Comparison of ENCODE assay signal across 19 cellular contexts in the genomic region with DNA sequence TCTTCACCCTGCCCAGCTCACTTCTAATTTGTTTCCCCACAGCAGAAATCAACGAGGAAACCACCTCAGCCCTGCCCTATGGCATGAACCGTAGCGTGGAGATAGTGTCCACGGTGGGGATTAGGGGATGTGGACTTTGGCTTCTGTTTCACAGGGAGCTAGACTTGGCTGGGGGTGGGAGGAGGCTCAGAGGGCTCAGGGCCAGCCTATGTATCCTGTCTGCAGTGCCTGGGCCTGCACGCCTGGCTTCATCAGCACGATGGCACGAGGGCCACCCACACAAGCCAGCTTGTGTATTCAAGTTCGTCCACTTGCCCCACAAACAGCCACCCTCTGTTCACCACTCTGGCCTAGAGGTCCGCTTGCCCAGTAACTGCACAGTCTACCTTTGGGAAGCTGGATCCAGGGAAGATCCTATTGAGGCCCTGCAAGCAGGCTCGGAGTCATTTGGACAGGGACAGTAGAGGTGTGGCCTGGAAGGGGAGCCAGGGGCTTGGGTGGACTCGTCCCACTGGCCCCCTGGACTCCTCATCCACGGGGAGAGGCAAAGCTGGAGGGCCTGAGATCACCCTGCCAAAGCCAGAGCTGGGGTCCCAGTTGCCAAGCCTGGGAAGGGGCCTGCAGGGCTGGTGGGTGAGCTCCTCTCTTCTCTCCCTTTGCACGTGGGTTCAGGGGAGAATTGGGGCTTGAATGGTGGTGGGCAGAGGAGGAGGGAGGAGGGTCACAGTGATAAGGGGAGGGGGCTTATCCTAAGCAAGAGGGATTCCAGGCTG.
DNase-seq lines count a peak whose midpoint lies in the region; ATAC-seq and TF ChIP-seq lines count a peak whose summit lies in the region.
"Had no signal": no experiment of that assay in that cellular context is flagged by ENCODE, and none has a peak within 500 bp of the region (broad histone marks: within the 10 kb centered on the region; RNA-seq: fewer than 3 reads in every experiment).

No MANE protein-coding gene starts in this region.

- H3K4me3 Mint-ChIP-seq in stimulated activated naive CD8-positive, alpha-beta T cell treated with anti-CD3 and anti-CD28 coated beads, Interleukin-15, Interleukin-2, amounts not matched to agents 100 ng/mL and 50 ng/mL, for 24 hours, result no peak overlapping the region
- no peak overlapping the region for H3K4me3 Mint-ChIP-seq in stimulated activated naive CD8-positive, alpha-beta T cell treated with anti-CD3 and anti-CD28 coated beads, Interleukin-15, amount 100 ng/mL, for 72 hours
- H3K4me3 Mint-ChIP-seq: neural crest cell, type B pancreatic cell, WTC11 had no signal

- H3K27ac ChIP-seq in cingulate gyrus (ENCODE audit: low read depth, low read length), result peak overlapping the region; percentile 96
- H3K27ac ChIP-seq: left ventricle myocardium inferior, sigmoid colon had no signal

- ATAC-seq in stimulated activated naive CD8-positive, alpha-beta T cell treated with anti-CD3 and anti-CD28 coated beads, Interleukin-15, amount 100 ng/mL, for 72 hours, result no peak
- ATAC-seq: WTC11 had no signal

- peaks cover 58% of the 10 kb centered on the region for H3K4me1 Mint-ChIP-seq in stimulated activated naive CD8-positive, alpha-beta T cell treated with anti-CD3 and anti-CD28 coated beads, Interleukin-15, Interleukin-2, amounts not matched to agents 100 ng/mL and 50 ng/mL, for 24 hours (ENCODE audit: low read depth)
- peaks cover 55% of the 10 kb centered on the region for H3K4me1 Mint-ChIP-seq in stimulated activated naive CD8-positive, alpha-beta T cell treated with anti-CD3 and anti-CD28 coated beads, Interleukin-15, amount 100 ng/mL, for 72 hours

- POLR2A ChIA-PET in HEK293T (lab: Yijun Ruan, JAX), result no interaction called here

- peak overlapping the region; percentile 16 for H3K27ac Mint-ChIP-seq in stimulated activated naive CD8-positive, alpha-beta T cell treated with anti-CD3 and anti-CD28 coated beads, Interleukin-15, Interleukin-2, amounts not matched to agents 100 ng/mL and 50 ng/mL, for 24 hours
- peak overlapping the region in 1 of 2 donors; percentile 45 for H3K27ac Mint-ChIP-seq in stimulated activated naive CD8-positive, alpha-beta T cell treated with anti-CD3 and anti-CD28 coated beads, Interleukin-15, amount 100 ng/mL, for 72 hours
- H3K27ac Mint-ChIP-seq: type B pancreatic cell, WTC11 had no signal

- no peak for DNase-seq in stimulated activated naive CD8-positive, alpha-beta T cell treated with anti-CD3 and anti-CD28 coated beads, Interleukin-15, amount 100 ng/mL, for 72 hours
- DNase-seq in midbrain (lab: John Stamatoyannopoulos, UW) (peak; percentile 71), cerebellar nuclear complex (lab: John Stamatoyannopoulos, UW) (no peak), NCI-H2227 treated with DMSO at 0.1 percent for 48 hours (lab: John Stamatoyannopoulos, UW) (no peak), HEK293T (ENCODE audit: extremely low spot score) (no peak), DMS114 treated with DMSO at 0.1 percent for 48 hours (lab: John Stamatoyannopoulos, UW; ENCODE audit: unreplicated experiment) (no peak)
- DNase-seq: cortex of kidney; left ventricle myocardium inferior; NCI-H2029; NCI-H69; sigmoid colon; stimulated activated CD4-positive, alpha-beta T cell treated with anti-CD3 and anti-CD28 coated beads, Interleukin-2, amount 100 ng/mL, for 48 hours; stimulated activated CD8-positive, alpha-beta memory T cell treated with anti-CD3 and anti-CD28 coated beads, Interleukin-4, amount 100 ng/mL, for 48 hours; SW 1271 had no signal

- CTCF ChIA-PET in HEK293T (lab: Yijun Ruan, JAX), result no interaction called here

- H3K9me3 Mint-ChIP-seq in stimulated activated naive CD8-positive, alpha-beta T cell treated with anti-CD3 and anti-CD28 coated beads, Interleukin-15, Interleukin-2, amounts not matched to agents 100 ng/mL and 50 ng/mL, for 24 hours, result no peaks in the 10 kb centered on the region
- no peaks in the 10 kb centered on the region for H3K9me3 Mint-ChIP-seq in stimulated activated naive CD8-positive, alpha-beta T cell treated with anti-CD3 and anti-CD28 coated beads, Interleukin-15, amount 100 ng/mL, for 72 hours
- H3K9me3 Mint-ChIP-seq: neural crest cell, type B pancreatic cell, WTC11 had no signal

- H3K36me3 Mint-ChIP-seq in stimulated activated naive CD8-positive, alpha-beta T cell treated with anti-CD3 and anti-CD28 coated beads, Interleukin-15, Interleukin-2, amounts not matched to agents 100 ng/mL and 50 ng/mL, for 24 hours (ENCODE audit: low read depth), result peaks cover 24% of the 10 kb centered on the region
- H3K36me3 Mint-ChIP-seq: type B pancreatic cell, WTC11 had no signal

- H3K27me3 Mint-ChIP-seq in stimulated activated naive CD8-positive, alpha-beta T cell treated with anti-CD3 and anti-CD28 coated beads, Interleukin-15, Interleukin-2, amounts not matched to agents 100 ng/mL and 50 ng/mL, for 24 hours, result no peaks in the 10 kb centered on the region
- no peaks in the 10 kb centered on the region for H3K27me3 Mint-ChIP-seq in stimulated activated naive CD8-positive, alpha-beta T cell treated with anti-CD3 and anti-CD28 coated beads, Interleukin-15, amount 100 ng/mL, for 72 hours

TF ChIP-seq in HEK293T, 16 proteins besides CTCF, POLR2A, EP300 and RAD21:
- no peak for TF ChIP-seq TARDBP (IDR thresholded peaks at IDR 0.05)
- TF ChIP-seq SUZ12 (IDR thresholded peaks at IDR 0.05), result no peak
- no peak for TF ChIP-seq BHLHE40 (IDR thresholded peaks at IDR 0.05; ENCODE audit: borderline replicate concordance)
- TF ChIP-seq SP1 (IDR thresholded peaks at IDR 0.05), result no peak
- TF ChIP-seq NFRKB (IDR thresholded peaks at IDR 0.05), result no peak
- no peak for TF ChIP-seq HDGF (IDR thresholded peaks at IDR 0.05; ENCODE audit: borderline replicate concordance)
- no peak for TF ChIP-seq LEF1 (IDR thresholded peaks at IDR 0.05; ENCODE audit: borderline replicate concordance)
- TF ChIP-seq FOXA1 (IDR thresholded peaks at IDR 0.05), result no peak
- no peak for TF ChIP-seq FOXM1 (IDR thresholded peaks at IDR 0.05; ENCODE audit: borderline replicate concordance)
- no peak for TF ChIP-seq CTBP1 (IDR thresholded peaks at IDR 0.05; ENCODE audit: borderline replicate concordance)
- no peak for TF ChIP-seq ELF4 (IDR thresholded peaks at IDR 0.05)
- no peak for TF ChIP-seq FOXK2 (IDR thresholded peaks at IDR 0.05)
TF ChIP-seq in HEK293T: peak in this region for 0.
